Comparison of ENCODE assay signal across 8 cellular contexts in the genomic region with DNA sequence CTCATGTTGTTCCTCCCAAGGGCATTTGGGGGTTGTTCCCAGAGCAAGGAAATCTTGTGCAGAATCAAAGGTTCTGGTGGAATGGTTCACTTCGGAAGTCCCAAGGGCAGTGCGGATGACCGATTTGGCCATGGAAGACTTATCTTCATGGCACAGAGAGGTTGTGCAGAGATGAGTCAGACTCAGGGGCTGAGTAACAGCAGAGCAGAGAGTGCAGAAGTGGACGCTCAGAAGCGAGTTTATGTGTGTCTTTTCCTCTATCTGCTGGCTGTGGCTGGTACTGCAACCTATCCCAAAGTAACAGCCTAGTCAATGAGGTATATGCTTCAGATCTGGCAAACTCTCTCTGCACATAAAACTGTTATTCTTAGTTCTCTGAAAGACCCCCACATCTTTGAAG.
DNase-seq lines count a peak whose midpoint lies in the region; ATAC-seq, FAIRE-seq and TF ChIP-seq lines count a peak whose summit lies in the region.

No MANE protein-coding gene starts in this region.

- dilution Hi-C loops in keratinocyte (cut with MboI; ENCODE audit: extremely low pct_ligation_motif_present, low sequenced_read_pairs) = no loop called here

- no peaks in the 10 kb centered on the region for H3K27me3 ChIP-seq in KMS-11 (ENCODE audit: insufficient read depth, low read depth)
- no peaks in the 10 kb centered on the region for H3K27me3 ChIP-seq in keratinocyte (ENCODE audit: control insufficient read depth, extremely low read depth, insufficient read depth, low read length)
- no peaks in the 10 kb centered on the region for H3K27me3 ChIP-seq in aorta (ENCODE audit: control insufficient read depth in 1 of 2, insufficient read depth in 2 of 2, low read length in 1 of 2)

- FAIRE-seq in keratinocyte (lab: Jason Lieb, UNC) = no peak

- 40 to 47% methylated on average over 5 of the region's 5 CpGs for WGBS in aorta, 2 donors

- intact Hi-C loops in aorta (cut with DNase I) = no loop called here

- no peak overlapping the region for H3K9ac ChIP-seq in KMS-11
- no peak overlapping the region for H3K9ac ChIP-seq in keratinocyte (ENCODE audit: control insufficient read depth, extremely low read depth, insufficient read depth, low read length)

- no peaks in the 10 kb centered on the region for H4K20me1 ChIP-seq in KMS-11 (ENCODE audit: insufficient read depth)
- no peaks in the 10 kb centered on the region for H4K20me1 ChIP-seq in keratinocyte (ENCODE audit: control insufficient read depth, extremely low read depth, insufficient read depth, low read length)

- ATAC-seq in aorta (ENCODE audit: low FRiP score) = peak; percentile 84

- H3K36me3 ChIP-seq in HEK293 (ENCODE audit: control insufficient read depth in 2 of 2, insufficient read depth in 1 of 2, low read length in 2 of 2) = peaks cover 3 to 11% of the 10 kb centered on the region in 2 experiments; a peak in 2 of 3 replicates
- H3K36me3 ChIP-seq in KMS-11 (ENCODE audit: insufficient read depth) = no peaks in the 10 kb centered on the region
- H3K36me3 ChIP-seq in keratinocyte (ENCODE audit: control insufficient read depth in 2 of 2, extremely low read depth in 1 of 2, insufficient read depth in 2 of 2, low read length in 2 of 2) = no peaks in the 10 kb centered on the region
- peaks cover 0 to 9% of the 10 kb centered on the region in 2 donors for H3K36me3 ChIP-seq in aorta (ENCODE audit: control insufficient read depth in 1 of 2, insufficient read depth in 2 of 2, low read length in 1 of 2)

- no peak overlapping the region for H2AFZ ChIP-seq in KMS-11 (ENCODE audit: low read depth)
- no peak overlapping the region for H2AFZ ChIP-seq in keratinocyte (ENCODE audit: control insufficient read depth, low read length)

- CTCF ChIA-PET in HEK293 (lab: Yijun Ruan, JAX) = interaction anchor here (0.6 to 2.5 kb wide), 17 partner anchors 8 to 1236 kb away, joined by 3 to 8 read pairs (median 3); no protein-coding TSS in a partner anchor

- H3K27ac ChIP-seq in HEK293 (ENCODE audit: extremely low read depth, low read depth, low read length) (no peak overlapping the region), KMS-11 (no peak overlapping the region), keratinocyte (ENCODE audit: control insufficient read depth, insufficient read depth, low read length) (no peak overlapping the region), aorta (ENCODE audit: low read depth in 1 of 2, low read length in 2 of 2) (no peak overlapping the region)

- no peaks in the 10 kb centered on the region for H3K79me2 ChIP-seq in KMS-11 (ENCODE audit: insufficient read depth, low read depth)
- H3K79me2 ChIP-seq in keratinocyte (ENCODE audit: control insufficient read depth, insufficient read depth, low read length) = no peaks in the 10 kb centered on the region

- H3K4me2 ChIP-seq in KMS-11 (no peak overlapping the region), keratinocyte (ENCODE audit: control insufficient read depth, extremely low read depth, insufficient read depth, low read depth, low read length) (no peak overlapping the region)

- TF ChIP-seq CTCF in HEK293 (tag by site-specific recombination; IDR thresholded peaks at IDR 0.05) = no peak
- peak; percentile 59 for TF ChIP-seq CTCF in KMS-11 (conservative IDR thresholded peaks at IDR 0.05; ENCODE audit: low read depth, low read length)
- TF ChIP-seq CTCF in keratinocyte (optimal IDR thresholded peaks at IDR 0.05 in 1 of 3, IDR thresholded peaks at IDR 0.05 in 1 of 3, conservative IDR thresholded peaks at IDR 0.05 in 1 of 3; ENCODE audit: extremely low read depth in 1 of 3, insufficient read depth in 2 of 3, low read length in 3 of 3) = peak; percentile 48 to 57 (median 54)

- POLR2A ChIA-PET in HEK293 (lab: Yijun Ruan, JAX) = no interaction called here

- H3K4me1 ChIP-seq in HEK293 (ENCODE audit: control insufficient read depth, insufficient read depth, low read length) (no peaks in the 10 kb centered on the region), KMS-11 (ENCODE audit: low read depth, poor library complexity, severe bottlenecking) (peaks cover 47% of the 10 kb centered on the region), keratinocyte (ENCODE audit: control insufficient read depth, extremely low read depth, insufficient read depth, low read length) (no peaks in the 10 kb centered on the region), aorta (ENCODE audit: control insufficient read depth in 1 of 2, insufficient read depth in 2 of 2, low read length in 2 of 2) (no peaks in the 10 kb centered on the region)

- peak; percentile 17 for DNase-seq in NCI-H345 (lab: John Stamatoyannopoulos, UW)
- no peak for DNase-seq in NCI-H345 treated with DMSO at 0.1 percent for 48 hours (lab: John Stamatoyannopoulos, UW; ENCODE audit: unreplicated experiment)
- peak; percentile 80 for DNase-seq in astrocyte of the hippocampus (ENCODE audit: low read depth, low spot score)
- peak; percentile 1 for DNase-seq in keratinocyte (ENCODE audit: low read depth, low spot score)
- peak in 1 of 2 donors; percentile 71 for DNase-seq in aorta
- no peak for DNase-seq in activated CD8-positive, alpha-beta memory T cell treated with anti-CD3 and anti-CD28 coated beads for 24 hours

- H3K4me3 ChIP-seq in HEK293 (ENCODE audit: low read depth, low read length) = no peak overlapping the region
- H3K4me3 ChIP-seq in KMS-11 (IDR thresholded peaks at IDR 0.05; ENCODE audit: insufficient read depth, low read depth, low read length) = no peak overlapping the region
- H3K4me3 ChIP-seq in keratinocyte (ENCODE audit: control insufficient read depth in 2 of 3, extremely low read depth in 1 of 3, insufficient read depth in 2 of 3, low read depth in 1 of 3, low read length in 3 of 3) = no peak overlapping the region
- no peak overlapping the region for H3K4me3 ChIP-seq in aorta (ENCODE audit: low read length in 2 of 2)

- no peaks in the 10 kb centered on the region for H3K9me1 ChIP-seq in keratinocyte (ENCODE audit: control insufficient read depth, extremely low read depth, insufficient read depth, low read length)

- H3K9me3 ChIP-seq in HEK293 (ENCODE audit: control insufficient read depth, insufficient read depth, low read depth, low read length) = no peaks in the 10 kb centered on the region
- H3K9me3 ChIP-seq in keratinocyte (ENCODE audit: control insufficient read depth, low read depth, low read length) = no peaks in the 10 kb centered on the region
- H3K9me3 ChIP-seq in aorta (ENCODE audit: control insufficient read depth, low read length) = no peaks in the 10 kb centered on the region

TF ChIP-seq in HEK293, 187 proteins besides CTCF, POLR2A, EP300 and RAD21:
- TF ChIP-seq ZNF654 (tag by site-specific recombination; IDR thresholded peaks at IDR 0.05; ENCODE audit: low read depth) (peak; percentile 30; the same call in 1 of the 2 replicates), ZNF433 (tag by site-specific recombination; IDR thresholded peaks at IDR 0.05; ENCODE audit: low read depth) (no peak)

Comparison
In these comparisons a context has a peak if more than half of its experiments do, and no peak if none do; other contexts are left out.
1. DNase-seq: peak in NCI-H345 (single experiment), astrocyte of the hippocampus (single experiment) and keratinocyte (single experiment); none in NCI-H345 treated with DMSO at 0.1 percent for 48 hours (single experiment) and activated CD8-positive, alpha-beta memory T cell treated with anti-CD3 and anti-CD28 coated beads for 24 hours (single experiment).